Comparison of ENCODE assay signal across 8 cellular contexts in the genomic region with DNA sequence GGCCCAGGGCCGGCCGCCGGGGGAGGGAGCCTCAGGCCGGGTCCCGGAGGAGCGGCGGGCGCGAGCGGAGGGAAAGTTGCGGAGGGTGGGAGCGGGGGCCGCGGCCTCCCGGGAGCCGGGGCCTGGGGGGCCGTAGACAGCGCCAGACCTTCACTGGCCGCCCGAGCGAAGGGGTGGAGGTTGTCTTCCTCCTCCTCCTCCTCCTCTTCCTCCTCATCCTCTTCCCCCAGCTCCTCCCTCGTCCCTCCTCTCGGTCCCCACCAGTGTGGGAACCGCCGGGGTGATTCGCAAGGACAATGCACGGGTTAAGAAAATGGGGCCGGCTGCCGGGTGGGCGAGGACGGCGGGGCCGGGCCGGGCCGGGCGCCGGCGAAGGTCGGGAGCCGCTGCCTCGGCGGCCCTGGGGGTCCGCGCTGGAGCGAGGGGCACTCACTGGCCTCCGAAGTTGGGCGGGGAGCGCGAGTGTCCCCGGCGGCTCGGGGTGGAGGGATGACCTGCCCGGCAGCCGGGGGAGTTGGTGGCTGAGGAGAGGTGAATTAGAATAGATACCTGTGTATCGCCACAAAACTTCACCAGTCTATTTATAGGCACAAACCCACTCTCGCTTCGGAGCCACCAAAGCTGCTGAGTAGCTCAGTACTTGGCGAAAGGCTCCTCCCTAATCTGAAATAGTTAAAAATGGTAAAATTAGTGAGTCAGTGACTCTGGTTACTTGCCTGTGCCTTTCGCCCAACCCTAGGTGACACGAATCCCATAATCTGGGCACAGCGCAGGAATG. TPM values are rescaled to one million over a fixed set of nuclear protein-coding genes. Genes with fewer than 3 reads are reported as not detected.
DNase-seq lines count a peak whose midpoint lies in the region; ATAC-seq, FAIRE-seq and TF ChIP-seq lines count a peak whose summit lies in the region.

No MANE protein-coding gene starts in this region.

- no peaks in the 10 kb centered on the region for H3K27me3 ChIP-seq in ACC112 (ENCODE audit: insufficient read depth, low read length)
- H3K27me3 ChIP-seq in left ventricle myocardium inferior (ENCODE audit: low read depth) = no peaks in the 10 kb centered on the region

- peak; percentile 2 for ATAC-seq in activated naive CD8-positive, alpha-beta T cell treated with anti-CD3 and anti-CD28 coated beads, Interleukin-2, amount 10 ng/mL, durations not matched to agents 7 days and 5 days (ENCODE audit: low read depth)
- no peak for ATAC-seq in sciatic nerve

- peaks cover 47% of the 10 kb centered on the region for H3K4me1 Mint-ChIP-seq in activated naive CD8-positive, alpha-beta T cell treated with anti-CD3 and anti-CD28 coated beads, Interleukin-2, amount 10 ng/mL, durations not matched to agents 7 days and 5 days

- CTCF ChIA-PET in RWPE1 (lab: Yijun Ruan, JAX) = interaction anchor here (1.0 kb wide), 1 partner anchor 34 kb away, joined by 4 read pairs; no protein-coding TSS in a partner anchor

- H3K4me1 ChIP-seq in ACC112 (ENCODE audit: control insufficient read depth, insufficient read depth, low read length, unreplicated experiment) (peaks cover 34% of the 10 kb centered on the region), left ventricle myocardium inferior (peaks cover 68% of the 10 kb centered on the region)

- H3K4me3 Mint-ChIP-seq in activated naive CD8-positive, alpha-beta T cell treated with anti-CD3 and anti-CD28 coated beads, Interleukin-2, amount 10 ng/mL, durations not matched to agents 7 days and 5 days = peak overlapping the region; percentile 84

- H3K9me3 ChIP-seq in left ventricle myocardium inferior (replicated peaks) = no peaks in the 10 kb centered on the region

- no peaks in the 10 kb centered on the region for H3K9me3 Mint-ChIP-seq in activated naive CD8-positive, alpha-beta T cell treated with anti-CD3 and anti-CD28 coated beads, Interleukin-2, amount 10 ng/mL, durations not matched to agents 7 days and 5 days

- H3K36me3 Mint-ChIP-seq in activated naive CD8-positive, alpha-beta T cell treated with anti-CD3 and anti-CD28 coated beads, Interleukin-2, amount 10 ng/mL, durations not matched to agents 7 days and 5 days = peaks cover 4% of the 10 kb centered on the region

- TF ChIP-seq CTCF in RWPE1 (conservative IDR thresholded peaks at IDR 0.05; ENCODE audit: low read depth) (no peak), left ventricle myocardium inferior (IDR thresholded peaks at IDR 0.05; ENCODE audit: borderline replicate concordance) (no peak)

- no peaks in the 10 kb centered on the region for H3K36me3 ChIP-seq in ACC112 (ENCODE audit: insufficient read depth, low read length)
- H3K36me3 ChIP-seq in left ventricle myocardium inferior = no peaks in the 10 kb centered on the region

- peak overlapping the region; percentile 87 for H3K27ac Mint-ChIP-seq in activated naive CD8-positive, alpha-beta T cell treated with anti-CD3 and anti-CD28 coated beads, Interleukin-2, amount 10 ng/mL, durations not matched to agents 7 days and 5 days

- no peak overlapping the region for H2AFZ ChIP-seq in ACC112 (ENCODE audit: low read length, unreplicated experiment)

- intact Hi-C loops in left ventricle myocardium inferior (cut with micrococcal nuclease) = loop anchor here (10.0 kb wide), 1 partner anchor 103 kb away; the partner anchor contains the start of gene VPS26C
- intact Hi-C loops in sciatic nerve (cut with DNase I) = loop anchor here (10.0 kb wide), 2 partner anchors 103 to 143 kb away; partner anchors contain the start of gene VPS26C

- peak; percentile 74 for FAIRE-seq in GM19239 (lab: Jason Lieb, UNC)

- peak overlapping the region; percentile 95 for H3K27ac ChIP-seq in ACC112 (ENCODE audit: low read depth, low read length)
- peak overlapping the region; percentile 98 for H3K27ac ChIP-seq in RWPE1
- H3K27ac ChIP-seq in left ventricle myocardium inferior (replicated peaks) = peak overlapping the region; percentile 100

- POLR2A ChIA-PET in RWPE1 (lab: Yijun Ruan, JAX; ENCODE audit: low non-redundant PET) = interaction anchor here (0.6 to 0.9 kb wide), 2 partner anchors 23 to 101 kb away, joined by 3 to 4 read pairs; partner anchors contain the start of gene VPS26C
- POLR2A ChIA-PET in activated naive CD8-positive, alpha-beta T cell treated with anti-CD3 and anti-CD28 coated beads, Interleukin-2, amount 10 ng/mL, durations not matched to agents 7 days and 5 days (lab: Charles Lee) = interaction anchor here (1.1 to 3.1 kb wide), 6 partner anchors 13 to 201 kb away, joined by 3 to 25 read pairs (median 6); partner anchors contain the start of gene VPS26C

- DNase-seq in GM19239 (ENCODE audit: insufficient read length, low spot score) (no peak), RWPE1 (ENCODE audit: low spot score) (no peak), left ventricle myocardium inferior (peak; percentile 56), sciatic nerve (ENCODE audit: low spot score) (peak; percentile 70), NCI-H524 treated with DMSO at 0.1 percent for 48 hours (lab: John Stamatoyannopoulos, UW) (no peak), NCI-H2107 (lab: John Stamatoyannopoulos, UW) (no peak)
- DNase-seq in activated naive CD8-positive, alpha-beta T cell treated with anti-CD3 and anti-CD28 coated beads, Interleukin-2, amount 10 ng/mL, durations not matched to agents 7 days and 5 days = peak; percentile 68

- peaks cover 64% of the 10 kb centered on the region for H3K79me2 ChIP-seq in ACC112 (ENCODE audit: control insufficient read depth, insufficient read depth, low read length, unreplicated experiment)

- H3K27me3 Mint-ChIP-seq in activated naive CD8-positive, alpha-beta T cell treated with anti-CD3 and anti-CD28 coated beads, Interleukin-2, amount 10 ng/mL, durations not matched to agents 7 days and 5 days = no peaks in the 10 kb centered on the region

- H3K4me3 ChIP-seq in ACC112 (ENCODE audit: low read depth, low read length) = peak overlapping the region; percentile 91
- H3K4me3 ChIP-seq in left ventricle myocardium inferior = peak overlapping the region; percentile 79

RNA-seq across cellular contexts. Expression of gene DYRK1A, which starts 1.4 kb away (rescaled TPM):
- total RNA-seq in activated naive CD8-positive, alpha-beta T cell treated with anti-CD3 and anti-CD28 coated beads, Interleukin-2, amount 10 ng/mL, durations not matched to agents 7 days and 5 days = 100 to 1,000 TPM; 109 to 122 TPM
- total RNA-seq in left ventricle myocardium inferior (64.6 TPM), sciatic nerve (77.6 TPM)

Comparison
In these comparisons a context has a peak if more than half of its experiments do, and no peak if none do; other contexts are left out.
1. DNase-seq: peak in activated naive CD8-positive, alpha-beta T cell treated with anti-CD3 and anti-CD28 coated beads, Interleukin-2, amount 10 ng/mL, durations not matched to agents 7 days and 5 days (single experiment), left ventricle myocardium inferior (single experiment) and sciatic nerve (single experiment); none in GM19239 (single experiment), RWPE1 (single experiment), NCI-H524 treated with DMSO at 0.1 percent for 48 hours (single experiment) and NCI-H2107 (single experiment).
2. Peak in every context shown above with its lines, with median percentiles within 50 percentile points of each other: H3K27ac ChIP-seq.